In the genomic region with DNA sequence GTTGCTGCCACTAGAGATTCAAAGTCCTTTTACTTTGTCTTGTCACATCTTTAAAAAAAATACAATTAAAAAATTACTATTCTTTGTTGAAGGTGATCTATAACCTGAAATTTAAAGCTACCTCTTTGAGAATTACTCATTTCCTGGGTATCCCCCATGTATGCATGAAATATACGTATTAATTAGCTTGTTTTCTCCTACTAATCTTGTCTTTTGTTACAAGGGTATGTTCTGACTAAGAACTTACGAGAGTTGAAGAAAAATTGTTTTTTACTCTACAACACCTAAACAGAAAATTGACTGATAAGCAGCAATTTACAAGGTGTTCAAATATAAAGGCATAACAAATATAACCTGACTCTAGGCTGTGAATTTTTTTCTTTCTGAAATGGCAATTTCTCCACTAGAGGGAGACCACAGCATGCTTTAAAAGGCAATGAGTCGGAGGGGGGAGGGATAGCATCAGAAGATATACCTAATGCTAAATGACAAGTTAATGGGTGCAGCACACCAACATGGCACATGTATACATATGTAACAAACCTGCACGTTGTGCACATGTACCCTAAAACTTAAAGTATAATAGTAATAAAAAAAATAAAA, we compare ENCODE assay signal across 8 cellular contexts.
A peak's percentile ranks its signal among the peaks of the same experiment; 100 is the strongest.
DNase-seq lines count a peak whose midpoint lies in the region; TF ChIP-seq lines count a peak whose summit lies in the region.

No MANE protein-coding gene starts in this region.

- H3F3A ChIP-seq in GM23248 (ENCODE audit: insufficient read depth): no peaks in the 10 kb centered on the region

- H3K27ac ChIP-seq in GM23248: no peak overlapping the region

- TF ChIP-seq CTCF in AG10803 (conservative IDR thresholded peaks at IDR 0.05; ENCODE audit: low read length): peak; percentile 55

- no peak overlapping the region for H2AFZ ChIP-seq in GM23248

- no peaks in the 10 kb centered on the region for H3K9me2 ChIP-seq in GM23248 (ENCODE audit: insufficient read depth)

- H3K4me3 ChIP-seq in AG10803 (ENCODE audit: low read length) (no peak overlapping the region), GM23248 (no peak overlapping the region)

- intact Hi-C loops in posterior vena cava (cut with DNase I): no loop called here

- H3K79me2 ChIP-seq in GM23248 (ENCODE audit: insufficient read depth): no peaks in the 10 kb centered on the region

- in situ Hi-C loops in GM23248 (cut with MboI): loop anchor here (25.0 kb wide), 1 partner anchor 529 kb away; no protein-coding TSS in a partner anchor

- DNase-seq in AG10803 (ENCODE audit: low read depth) (peak; percentile 24), GM23248 (peak; percentile 51), RPMI8226 (peak; percentile 27), glomerular visceral epithelial cell (ENCODE audit: extremely low spot score) (peak; percentile 21), posterior vena cava (ENCODE audit: low spot score) (no peak), NCI-H1436 treated with DMSO at 0.1 percent for 48 hours (lab: John Stamatoyannopoulos, UW) (no peak), middle frontal gyrus (ENCODE audit: extremely low spot score, low spot score) (no peak), pons (ENCODE audit: low spot score) (no peak)

- no peaks in the 10 kb centered on the region for H3K36me3 ChIP-seq in GM23248 (ENCODE audit: low read depth)

- H3K4me2 ChIP-seq in GM23248 (ENCODE audit: unreplicated experiment): no peak overlapping the region

- H3K9ac ChIP-seq in GM23248: no peak overlapping the region

- no peaks in the 10 kb centered on the region for H3K9me3 ChIP-seq in GM23248 (ENCODE audit: low read depth)

- peaks cover 17% of the 10 kb centered on the region; the same call in 1 of the 2 replicates for H3K4me1 ChIP-seq in GM23248 (ENCODE audit: insufficient read depth)

- no peaks in the 10 kb centered on the region for H3K27me3 ChIP-seq in GM23248 (replicated peaks; ENCODE audit: insufficient read depth)

- no peaks in the 10 kb centered on the region for H4K20me1 ChIP-seq in GM23248 (ENCODE audit: insufficient read depth)

- 47 to 49% methylated on average over 4 of the region's 4 CpGs for WGBS in GM23248 (ENCODE audit: low coverage in 1 of 2, low lambda C conversion rate in 2 of 2, missing lambda C conversion rate in 2 of 2), 2 experiments

Comparison
In these comparisons a context has a peak if more than half of its experiments do, and no peak if none do; other contexts are left out.
1. DNase-seq: peak in AG10803 (single experiment), GM23248 (single experiment), RPMI8226 (single experiment) and glomerular visceral epithelial cell (single experiment); none in posterior vena cava (single experiment), NCI-H1436 treated with DMSO at 0.1 percent for 48 hours (single experiment), middle frontal gyrus (single experiment) and pons (single experiment).